ENCODE assay signal across 9 cellular contexts in the genomic region with DNA sequence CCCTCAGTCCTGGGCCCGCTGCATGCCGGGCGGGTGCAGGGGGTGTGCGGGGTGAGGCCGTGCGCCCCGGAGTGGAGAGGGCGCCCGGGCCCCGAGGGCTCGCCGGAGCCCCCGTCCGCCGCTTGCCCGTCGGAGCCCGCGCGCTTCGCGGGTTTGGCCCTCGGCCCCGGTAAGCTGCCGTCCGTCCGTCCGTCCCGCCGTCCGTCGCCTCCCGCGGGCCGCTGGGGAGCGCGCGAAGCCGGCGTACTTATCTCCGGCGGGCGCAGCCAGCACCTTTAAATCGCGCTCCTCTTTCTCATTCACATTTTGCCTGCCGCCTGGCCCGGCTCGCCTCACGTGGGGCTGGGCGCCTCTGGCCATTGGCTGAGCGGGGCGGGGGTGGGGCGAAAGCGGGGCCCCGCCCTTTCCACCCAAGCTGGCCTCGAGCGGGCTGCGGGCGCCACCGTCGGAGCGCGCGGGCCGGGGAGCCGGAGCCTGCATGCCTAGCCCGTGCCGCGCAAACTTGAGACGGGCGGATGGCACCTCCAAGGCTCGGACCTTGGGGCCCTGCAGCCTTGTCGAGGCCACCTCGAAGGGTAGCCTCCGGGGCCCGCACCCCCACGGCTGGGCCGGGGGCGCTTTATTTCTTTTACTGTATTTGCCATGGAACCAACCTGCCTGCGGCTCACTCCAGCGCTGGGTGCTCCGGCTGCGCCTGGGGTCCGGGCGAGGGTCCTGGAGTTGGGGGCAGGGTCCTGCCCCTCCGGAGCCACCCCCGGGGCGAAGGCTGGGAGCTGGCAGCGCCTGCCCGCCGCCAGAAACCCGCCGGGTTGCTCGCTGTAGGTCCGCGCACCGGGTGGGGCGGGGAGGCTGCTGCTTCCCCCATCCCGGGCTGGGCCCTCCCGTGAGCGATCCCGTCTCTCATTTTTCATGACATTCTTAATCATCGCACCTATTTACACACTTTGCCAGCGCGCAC. TPM values are rescaled to one million over a fixed set of nuclear protein-coding genes. Genes with fewer than 3 reads are reported as not detected.
DNase-seq lines count a peak whose midpoint lies in the region; ATAC-seq and TF ChIP-seq lines count a peak whose summit lies in the region.
"Had no signal": no experiment of that assay in that cellular context is flagged by ENCODE, and none has a peak within 500 bp of the region (broad histone marks: within the 10 kb centered on the region; RNA-seq: fewer than 3 reads in every experiment).

A gene (minus strand): TSS at position 277 of the 958 bp plus-strand sequence. CDS start 415 bp downstream, outside the sequence.

- CTCF ChIA-PET in mammary epithelial cell (lab: Charles Lee; ENCODE audit: low non-redundant PET) = interaction anchor here (0.6 kb wide), 1 partner anchor 578 kb away, joined by 3 read pairs; no protein-coding TSS in a partner anchor

- no peaks in the 10 kb centered on the region for H3K9me3 ChIP-seq in mammary epithelial cell (replicated peaks; ENCODE audit: insufficient read depth, low read length)

- peak within 1 kb of the TSS; percentile 75 for H2AFZ ChIP-seq in mammary epithelial cell (ENCODE audit: low read depth, low read length)

- in situ Hi-C loops in GM13977 (cut with MboI; ENCODE audit: low pct_unique_long_range_greater_than_20kb, low sequenced_read_pairs, unreplicated experiment) (no loop called here), mammary epithelial cell (cut with MboI; ENCODE audit: low sequenced_read_pairs in 2 of 2) (no loop called here)

- no peak within 1 kb of the TSS for H3K9ac ChIP-seq in mammary epithelial cell (ENCODE audit: insufficient read depth, low read length)

- no peaks in the 10 kb centered on the region for H3K79me2 ChIP-seq in mammary epithelial cell (ENCODE audit: insufficient read depth, low read length)

- H3K4me3 ChIP-seq in mammary epithelial cell (replicated peaks in 1 of 3; ENCODE audit: insufficient read depth in 1 of 3, low read depth in 2 of 3, low read length in 3 of 3) (peak within 1 kb of the TSS; percentile 11 to 54 (median 38)), urinary bladder (ENCODE audit: low read depth, low read length) (peak within 1 kb of the TSS; percentile 33)

- BruUV-seq in mammary epithelial cell (replicated peaks; lab: Mats Ljungman, UMichigan) = no TSS peak

- H3K27me3 ChIP-seq in mammary epithelial cell (ENCODE audit: insufficient read depth, low read length) = peaks cover 83% of the 10 kb centered on the region

- H3K36me3 ChIP-seq in mammary epithelial cell (ENCODE audit: insufficient read depth, low read length) (no peaks in the 10 kb centered on the region), urinary bladder (ENCODE audit: insufficient read depth) (no peaks in the 10 kb centered on the region)

- 7% methylated on average over 2 of the region's 105 CpGs for WGBS in mammary epithelial cell (ENCODE audit: low coverage, missing lambda C conversion rate)
- 2% methylated on average over 105 of the region's 105 CpGs for WGBS in urinary bladder

- TF ChIP-seq CTCF in GM13977 (IDR thresholded peaks at IDR 0.05; ENCODE audit: extremely low read depth, insufficient read depth, missing control alignments) (no peak), mammary epithelial cell (conservative IDR thresholded peaks at IDR 0.05 in 1 of 2, IDR thresholded peaks at IDR 0.05 in 1 of 2; ENCODE audit: extremely low read depth in 1 of 2, insufficient read depth in 1 of 2, low read depth in 1 of 2, low read length in 2 of 2) (no peak)

- DNase-seq in GM13977 (ENCODE audit: low spot score) = peak; percentile 46
- peak; percentile 88 for DNase-seq in NCI-H2196 (lab: John Stamatoyannopoulos, UW; ENCODE audit: unreplicated experiment)
- peak; percentile 66 for DNase-seq in mammary epithelial cell
- DNase-seq in left kidney (ENCODE audit: low read depth, low spot score) = peak; percentile 96
- DNase-seq: naive B cell had no signal

- dilution Hi-C loops in mammary epithelial cell (cut with HindIII; ENCODE audit: low sequenced_read_pairs) = no loop called here

- peak within 1 kb of the TSS; percentile 95 for H3K4me2 ChIP-seq in mammary epithelial cell (ENCODE audit: insufficient read depth, low read depth, low read length)

- H3K27ac ChIP-seq in mammary epithelial cell (ENCODE audit: insufficient read depth, low read depth, low read length) (no peak within 1 kb of the TSS), urinary bladder (ENCODE audit: low read depth) (no peak within 1 kb of the TSS)

- H3K4me1 ChIP-seq in mammary epithelial cell (ENCODE audit: insufficient read depth, low read length) (peaks cover 20% of the 10 kb centered on the region), urinary bladder (ENCODE audit: insufficient read depth) (peaks cover 3% of the 10 kb centered on the region)

- intact Hi-C loops in mammary epithelial cell (cut with micrococcal nuclease) = no loop called here

- H4K20me1 ChIP-seq in mammary epithelial cell (ENCODE audit: insufficient read depth, low read length) = no peaks in the 10 kb centered on the region

- no peak for ATAC-seq in activated CD4-positive, CD25-positive, alpha-beta regulatory T cell treated with anti-CD3 and anti-CD28 coated beads, Interleukin-2, amount 50 U/mL, for 24 hours
- ATAC-seq in HG02678 (IDR thresholded peaks at IDR 0.05; ENCODE audit: unreplicated experiment) (no peak), HG03280 (IDR thresholded peaks at IDR 0.05; ENCODE audit: unreplicated experiment) (no peak)

RNA-seq across cellular contexts. Expression of the gene that starts here (rescaled TPM):
- total RNA-seq in mammary epithelial cell (under 1 TPM; 0.17 to 0.38 TPM), urinary bladder (not detected)
- polyA plus RNA-seq in mammary epithelial cell (not detected), urinary bladder (not detected)
- polyA minus RNA-seq in mammary epithelial cell = not detected

Comparison
In these comparisons a context has a peak if more than half of its experiments do, and no peak if none do; other contexts are left out.
1. Peak in DNase-seq, H3K4me3 ChIP-seq and H3K4me2 ChIP-seq in mammary epithelial cell; RNA of the gene not detected or under 1 TPM.
2. DNase-seq: peak in every context shown above with its lines; median percentile 96 in left kidney; 88 in NCI-H2196; 66 in mammary epithelial cell; 46 in GM13977.